Comparison of ENCODE assay signal across 9 cellular contexts in genomic region chr17:50604470-50604869, GRCh38. TPM values are rescaled to one million over a fixed set of nuclear protein-coding genes. Genes with fewer than 3 reads are reported as not detected.
DNase-seq lines count a peak whose midpoint lies in the region; ATAC-seq and TF ChIP-seq lines count a peak whose summit lies in the region.
"Had no signal": no experiment of that assay in that cellular context is flagged by ENCODE, and none has a peak within 500 bp of the region (broad histone marks: within the 10 kb centered on the region; RNA-seq: fewer than 3 reads in every experiment).

No MANE protein-coding gene starts in this region.

- no peak overlapping the region for H3K4me3 ChIP-seq in transverse colon

- H3K27ac ChIP-seq in transverse colon: peak overlapping the region in 1 of 4 donors; percentile 30

- intact Hi-C loops in transverse colon (cut with DNase I; ENCODE audit: low total_unique reads): no loop called here
- intact Hi-C loops in activated CD4-positive, alpha-beta T cell treated with anti-CD3 and anti-CD28 coated beads for 36 hours (cut with DNase I, micrococcal nuclease): no loop called here

- H3K27me3 Mint-ChIP-seq in activated CD4-positive, alpha-beta T cell treated with anti-CD3 and anti-CD28 coated beads for 36 hours: peaks cover 15% of the 10 kb centered on the region

- no peak for TF ChIP-seq CTCF in transverse colon (IDR thresholded peaks at IDR 0.05)

- 24% methylated on average over 15 of the region's 15 CpGs; no CpG with 5 or more reads in 1 of the 2 donors for WGBS in transverse colon (ENCODE audit: low coverage in 1 of 2), 2 donors

- DNase-seq in NCI-H1092 (lab: John Stamatoyannopoulos, UW): peak; percentile 93
- peak; percentile 78 for DNase-seq in astrocyte of the hippocampus (ENCODE audit: low read depth, low spot score)
- DNase-seq in iris pigment epithelial cell (ENCODE audit: low read depth): peak; percentile 26
- peak; percentile 19 for DNase-seq in transverse colon
- DNase-seq in NOMO-1 treated with dmso at 0.1 percent for 144 hours (lab: John Stamatoyannopoulos, UW; ENCODE audit: unreplicated experiment): no peak
- no peak for DNase-seq in activated CD4-positive, alpha-beta T cell treated with anti-CD3 and anti-CD28 coated beads for 36 hours
- DNase-seq: activated CD4-positive, alpha-beta T cell treated with anti-CD3 and anti-CD28 coated beads for 48 hours had no signal

- TF ChIP-seq EP300 in transverse colon (IDR thresholded peaks at IDR 0.05; ENCODE audit: low read depth): no peak

- H3K9me3 Mint-ChIP-seq in activated CD4-positive, alpha-beta T cell treated with anti-CD3 and anti-CD28 coated beads for 36 hours (ENCODE audit: low read depth): no peaks in the 10 kb centered on the region

- H3K4me3 Mint-ChIP-seq in activated CD4-positive, alpha-beta T cell treated with anti-CD3 and anti-CD28 coated beads for 36 hours: no peak overlapping the region

- H3K27ac Mint-ChIP-seq in activated CD4-positive, alpha-beta T cell treated with anti-CD3 and anti-CD28 coated beads for 36 hours: no peak overlapping the region

- in situ Hi-C loops in transverse colon (cut with MboI; ENCODE audit: low pct_ligation_motif_present in 1 of 4, low pct_unique_long_range_greater_than_20kb in 1 of 4, low sequenced_read_pairs in 3 of 4): no loop called here

- no peaks in the 10 kb centered on the region for H3K9me3 ChIP-seq in transverse colon

- no peaks in the 10 kb centered on the region for H3K36me3 ChIP-seq in transverse colon

- H3K27me3 ChIP-seq in transverse colon: no peaks in the 10 kb centered on the region

- H3K36me3 Mint-ChIP-seq in activated CD4-positive, alpha-beta T cell treated with anti-CD3 and anti-CD28 coated beads for 36 hours (ENCODE audit: low read depth): no peaks in the 10 kb centered on the region

- ATAC-seq in HG03521 (IDR thresholded peaks at IDR 0.05; ENCODE audit: unreplicated experiment) (no peak), HG03378 (IDR thresholded peaks at IDR 0.05; ENCODE audit: unreplicated experiment) (no peak)
- no peak for ATAC-seq in activated CD4-positive, alpha-beta T cell treated with anti-CD3 and anti-CD28 coated beads for 36 hours

- CTCF ChIA-PET in activated CD4-positive, alpha-beta T cell treated with anti-CD3 and anti-CD28 coated beads for 36 hours (lab: Charles Lee): no interaction called here

- POLR2A ChIA-PET in activated CD4-positive, alpha-beta T cell treated with anti-CD3 and anti-CD28 coated beads for 36 hours (lab: Charles Lee): no interaction called here

- no peak for TF ChIP-seq POLR2A in transverse colon (IDR thresholded peaks at IDR 0.05)

- no peaks in the 10 kb centered on the region for H3K4me1 Mint-ChIP-seq in activated CD4-positive, alpha-beta T cell treated with anti-CD3 and anti-CD28 coated beads for 36 hours

- peaks cover 5 to 11% (median 6%) of the 10 kb centered on the region in 4 donors for H3K4me1 ChIP-seq in transverse colon

RNA-seq across cellular contexts. Expression of gene ABCC3, which starts 30.2 kb away (rescaled TPM):
- 100 to 1,000 TPM; 297 to 655 (median 533) TPM for total RNA-seq in transverse colon
- not detected for total RNA-seq in activated CD4-positive, alpha-beta T cell treated with anti-CD3 and anti-CD28 coated beads for 36 hours

RNA-seq across cellular contexts. Expression of gene CACNA1G, which starts 44.0 kb away (rescaled TPM):
- under 1 TPM in 1 of 4 donors, not detected in 3; 0.14 TPM for total RNA-seq in transverse colon
- total RNA-seq in activated CD4-positive, alpha-beta T cell treated with anti-CD3 and anti-CD28 coated beads for 36 hours: not detected

RNA-seq across cellular contexts. Expression of gene SPATA20, which starts 57.5 kb away (rescaled TPM):
- total RNA-seq in transverse colon: 100 to 1,000 TPM; 116 to 437 (median 228) TPM
- 10 to 100 TPM in 1 of 2 experiments, 1 to 10 TPM in 1; 9.0 to 10.7 TPM for total RNA-seq in activated CD4-positive, alpha-beta T cell treated with anti-CD3 and anti-CD28 coated beads for 36 hours

Comparison
In these comparisons a context has a peak if more than half of its experiments do, and no peak if none do; other contexts are left out.
1. DNase-seq: peak in NCI-H1092 (single experiment), astrocyte of the hippocampus (single experiment), iris pigment epithelial cell (single experiment) and transverse colon (single experiment); none in NOMO-1 treated with dmso at 0.1 percent for 144 hours (single experiment) and activated CD4-positive, alpha-beta T cell treated with anti-CD3 and anti-CD28 coated beads for 36 hours (single experiment).
2. RNA of gene ABCC3, which starts 30.2 kb away (total RNA-seq): 297 to 655 TPM in transverse colon; not detected in activated CD4-positive, alpha-beta T cell treated with anti-CD3 and anti-CD28 coated beads for 36 hours; every median in the first group is over 100 times any median in the second.
3. RNA of gene SPATA20, which starts 57.5 kb away (total RNA-seq): 116 to 437 TPM in transverse colon; 9.0 to 10.7 TPM in activated CD4-positive, alpha-beta T cell treated with anti-CD3 and anti-CD28 coated beads for 36 hours; every median in the first group is over 4 times any median in the second.